Comparison of ENCODE assay signal across 1 cellular context in genomic region chr9:88933607-88934379, GRCh38.
TF ChIP-seq lines count a peak whose summit lies in the region.

No MANE protein-coding gene starts in this region.

TF ChIP-seq in K562, 482 proteins besides CTCF, POLR2A, EP300 and RAD21 (continues in another document):
- TF ChIP-seq POLR2AphosphoS2 (IDR thresholded peaks at IDR 0.05; ENCODE audit: low read length) (no peak), SNRNP70 (optimal IDR thresholded peaks at IDR 0.05; ENCODE audit: low read depth, low read length) (no peak), ZNF780A (CRISPR knock-in tag; IDR thresholded peaks at IDR 0.05) (no peak), GTF2E2 (tag; IDR thresholded peaks at IDR 0.05) (no peak), ZFP36 (IDR thresholded peaks at IDR 0.05; ENCODE audit: low read depth, low read length, partially characterized antibody) (no peak), ZNF277 (CRISPR knock-in tag; IDR thresholded peaks at IDR 0.05; ENCODE audit: borderline replicate concordance) (no peak), SOX6 (IDR thresholded peaks at IDR 0.05) (peak; percentile 60; the same call in 1 of the 2 replicates), NCOA1 (IDR thresholded peaks at IDR 0.05; ENCODE audit: low read depth) (no peak), MBD2 (IDR thresholded peaks at IDR 0.05; ENCODE audit: borderline replicate concordance, low read depth) (no peak), SMC3 (conservative IDR thresholded peaks at IDR 0.05; ENCODE audit: insufficient read depth, low read depth, low read length) (no peak), SIN3B (IDR thresholded peaks at IDR 0.05; ENCODE audit: low read depth) (no peak), HDAC1 (IDR thresholded peaks at IDR 0.05) (no peak), NCOR1 (IDR thresholded peaks at IDR 0.05) (peak; percentile 71), THRB (CRISPR knock-in tag; conservative IDR thresholded peaks at IDR 0.05) (no peak), ZBTB5 (IDR thresholded peaks at IDR 0.05) (no peak), PCBP2 (IDR thresholded peaks at IDR 0.05; ENCODE audit: low read depth, low read length, poor library complexity, severe bottlenecking) (no peak), ZNF398 (CRISPR knock-in tag; IDR thresholded peaks at IDR 0.05) (no peak), ETS1 (conservative IDR thresholded peaks at IDR 0.05; ENCODE audit: control insufficient read depth, low read depth, low read length) (no peak), TCF3 (CRISPR knock-in tag; IDR thresholded peaks at IDR 0.05) (peak; percentile 81), ZNF274 (IDR thresholded peaks at IDR 0.05; ENCODE audit: borderline replicate concordance, low read depth, low read length) (no peak), MED1 (CRISPR knock-in tag; IDR thresholded peaks at IDR 0.05; ENCODE audit: borderline replicate concordance) (no peak), NFRKB (IDR thresholded peaks at IDR 0.05; ENCODE audit: low read depth) (no peak), ZNF699 (CRISPR knock-in tag; IDR thresholded peaks at IDR 0.05; ENCODE audit: insufficient replicate concordance) (no peak), ZNF347 (CRISPR knock-in tag; IDR thresholded peaks at IDR 0.05; ENCODE audit: low read depth) (no peak), TEAD4 (IDR thresholded peaks at IDR 0.05; ENCODE audit: low read length) (peak; percentile 89), TEAD4 (CRISPR knock-in tag; IDR thresholded peaks at IDR 0.05; ENCODE audit: borderline replicate concordance) (no peak), SETDB1 (IDR thresholded peaks at IDR 0.05; ENCODE audit: low read length) (no peak), ZC3H8 (IDR thresholded peaks at IDR 0.05) (no peak), ZNF395 (CRISPR knock-in tag; IDR thresholded peaks at IDR 0.05) (peak; percentile 36; the same call in 1 of the 2 replicates), FOXA1 (IDR thresholded peaks at IDR 0.05; ENCODE audit: borderline replicate concordance) (no peak), SPI1 (IDR thresholded peaks at IDR 0.05; ENCODE audit: borderline replicate concordance, low read depth, low read length) (no peak), PTRF (tag; IDR thresholded peaks at IDR 0.05) (no peak), PCBP1 (IDR thresholded peaks at IDR 0.05; ENCODE audit: low read depth, low read length, poor library complexity, severe bottlenecking) (no peak), HNRNPL (IDR thresholded peaks at IDR 0.05; ENCODE audit: low read depth, low read length) (no peak), SMARCA4 (IDR thresholded peaks at IDR 0.05) (no peak; the same call in 1 of the 2 replicates), BDP1 (IDR thresholded peaks at IDR 0.05; ENCODE audit: insufficient read depth, insufficient read length) (no peak), LARP7 (IDR thresholded peaks at IDR 0.05) (no peak), BRD9 (IDR thresholded peaks at IDR 0.05; ENCODE audit: low read depth, partially characterized antibody) (no peak), ZNF41 (CRISPR knock-in tag; conservative IDR thresholded peaks at IDR 0.05) (no peak), DPF2 (IDR thresholded peaks at IDR 0.05) (peak; percentile 75), ZBED1 (IDR thresholded peaks at IDR 0.05) (no peak), SMAD1 (IDR thresholded peaks at IDR 0.05; ENCODE audit: low read depth, low read length, partially characterized antibody) (no peak)
- TF ChIP-seq, protein P1, sequence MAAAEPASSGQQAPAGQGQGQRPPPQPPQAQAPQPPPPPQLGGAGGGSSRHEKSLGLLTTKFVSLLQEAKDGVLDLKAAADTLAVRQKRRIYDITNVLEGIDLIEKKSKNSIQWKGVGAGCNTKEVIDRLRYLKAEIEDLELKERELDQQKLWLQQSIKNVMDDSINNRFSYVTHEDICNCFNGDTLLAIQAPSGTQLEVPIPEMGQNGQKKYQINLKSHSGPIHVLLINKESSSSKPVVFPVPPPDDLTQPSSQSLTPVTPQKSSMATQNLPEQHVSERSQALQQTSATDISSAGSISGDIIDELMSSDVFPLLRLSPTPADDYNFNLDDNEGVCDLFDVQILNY (CRISPR knock-in tag; IDR thresholded peaks at IDR 0.05), result no peak
- TF ChIP-seq, protein P2, sequence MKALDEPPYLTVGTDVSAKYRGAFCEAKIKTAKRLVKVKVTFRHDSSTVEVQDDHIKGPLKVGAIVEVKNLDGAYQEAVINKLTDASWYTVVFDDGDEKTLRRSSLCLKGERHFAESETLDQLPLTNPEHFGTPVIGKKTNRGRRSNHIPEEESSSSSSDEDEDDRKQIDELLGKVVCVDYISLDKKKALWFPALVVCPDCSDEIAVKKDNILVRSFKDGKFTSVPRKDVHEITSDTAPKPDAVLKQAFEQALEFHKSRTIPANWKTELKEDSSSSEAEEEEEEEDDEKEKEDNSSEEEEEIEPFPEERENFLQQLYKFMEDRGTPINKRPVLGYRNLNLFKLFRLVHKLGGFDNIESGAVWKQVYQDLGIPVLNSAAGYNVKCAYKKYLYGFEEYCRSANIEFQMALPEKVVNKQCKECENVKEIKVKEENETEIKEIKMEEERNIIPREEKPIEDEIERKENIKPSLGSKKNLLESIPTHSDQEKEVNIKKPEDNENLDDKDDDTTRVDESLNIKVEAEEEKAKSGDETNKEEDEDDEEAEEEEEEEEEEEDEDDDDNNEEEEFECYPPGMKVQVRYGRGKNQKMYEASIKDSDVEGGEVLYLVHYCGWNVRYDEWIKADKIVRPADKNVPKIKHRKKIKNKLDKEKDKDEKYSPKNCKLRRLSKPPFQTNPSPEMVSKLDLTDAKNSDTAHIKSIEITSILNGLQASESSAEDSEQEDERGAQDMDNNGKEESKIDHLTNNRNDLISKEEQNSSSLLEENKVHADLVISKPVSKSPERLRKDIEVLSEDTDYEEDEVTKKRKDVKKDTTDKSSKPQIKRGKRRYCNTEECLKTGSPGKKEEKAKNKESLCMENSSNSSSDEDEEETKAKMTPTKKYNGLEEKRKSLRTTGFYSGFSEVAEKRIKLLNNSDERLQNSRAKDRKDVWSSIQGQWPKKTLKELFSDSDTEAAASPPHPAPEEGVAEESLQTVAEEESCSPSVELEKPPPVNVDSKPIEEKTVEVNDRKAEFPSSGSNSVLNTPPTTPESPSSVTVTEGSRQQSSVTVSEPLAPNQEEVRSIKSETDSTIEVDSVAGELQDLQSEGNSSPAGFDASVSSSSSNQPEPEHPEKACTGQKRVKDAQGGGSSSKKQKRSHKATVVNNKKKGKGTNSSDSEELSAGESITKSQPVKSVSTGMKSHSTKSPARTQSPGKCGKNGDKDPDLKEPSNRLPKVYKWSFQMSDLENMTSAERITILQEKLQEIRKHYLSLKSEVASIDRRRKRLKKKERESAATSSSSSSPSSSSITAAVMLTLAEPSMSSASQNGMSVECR (CRISPR knock-in tag; IDR thresholded peaks at IDR 0.05), result no peak
- TF ChIP-seq, protein P3, sequence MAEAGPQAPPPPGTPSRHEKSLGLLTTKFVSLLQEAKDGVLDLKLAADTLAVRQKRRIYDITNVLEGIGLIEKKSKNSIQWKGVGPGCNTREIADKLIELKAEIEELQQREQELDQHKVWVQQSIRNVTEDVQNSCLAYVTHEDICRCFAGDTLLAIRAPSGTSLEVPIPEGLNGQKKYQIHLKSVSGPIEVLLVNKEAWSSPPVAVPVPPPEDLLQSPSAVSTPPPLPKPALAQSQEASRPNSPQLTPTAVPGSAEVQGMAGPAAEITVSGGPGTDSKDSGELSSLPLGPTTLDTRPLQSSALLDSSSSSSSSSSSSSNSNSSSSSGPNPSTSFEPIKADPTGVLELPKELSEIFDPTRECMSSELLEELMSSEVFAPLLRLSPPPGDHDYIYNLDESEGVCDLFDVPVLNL (CRISPR knock-in tag; IDR thresholded peaks at IDR 0.05; ENCODE audit: low read depth), result no peak
- TF ChIP-seq, protein P4, sequence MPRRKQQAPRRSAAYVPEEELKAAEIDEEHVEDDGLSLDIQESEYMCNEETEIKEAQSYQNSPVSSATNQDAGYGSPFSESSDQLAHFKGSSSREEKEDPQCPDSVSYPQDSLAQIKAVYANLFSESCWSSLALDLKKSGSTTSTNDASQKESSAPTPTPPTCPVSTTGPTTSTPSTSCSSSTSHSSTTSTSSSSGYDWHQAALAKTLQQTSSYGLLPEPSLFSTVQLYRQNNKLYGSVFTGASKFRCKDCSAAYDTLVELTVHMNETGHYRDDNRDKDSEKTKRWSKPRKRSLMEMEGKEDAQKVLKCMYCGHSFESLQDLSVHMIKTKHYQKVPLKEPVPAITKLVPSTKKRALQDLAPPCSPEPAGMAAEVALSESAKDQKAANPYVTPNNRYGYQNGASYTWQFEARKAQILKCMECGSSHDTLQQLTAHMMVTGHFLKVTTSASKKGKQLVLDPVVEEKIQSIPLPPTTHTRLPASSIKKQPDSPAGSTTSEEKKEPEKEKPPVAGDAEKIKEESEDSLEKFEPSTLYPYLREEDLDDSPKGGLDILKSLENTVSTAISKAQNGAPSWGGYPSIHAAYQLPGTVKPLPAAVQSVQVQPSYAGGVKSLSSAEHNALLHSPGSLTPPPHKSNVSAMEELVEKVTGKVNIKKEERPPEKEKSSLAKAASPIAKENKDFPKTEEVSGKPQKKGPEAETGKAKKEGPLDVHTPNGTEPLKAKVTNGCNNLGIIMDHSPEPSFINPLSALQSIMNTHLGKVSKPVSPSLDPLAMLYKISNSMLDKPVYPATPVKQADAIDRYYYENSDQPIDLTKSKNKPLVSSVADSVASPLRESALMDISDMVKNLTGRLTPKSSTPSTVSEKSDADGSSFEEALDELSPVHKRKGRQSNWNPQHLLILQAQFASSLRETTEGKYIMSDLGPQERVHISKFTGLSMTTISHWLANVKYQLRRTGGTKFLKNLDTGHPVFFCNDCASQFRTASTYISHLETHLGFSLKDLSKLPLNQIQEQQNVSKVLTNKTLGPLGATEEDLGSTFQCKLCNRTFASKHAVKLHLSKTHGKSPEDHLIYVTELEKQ (CRISPR knock-in tag; IDR thresholded peaks at IDR 0.05), result no peak
